1 cellular context compared by ENCODE assay signal in the genomic region with DNA sequence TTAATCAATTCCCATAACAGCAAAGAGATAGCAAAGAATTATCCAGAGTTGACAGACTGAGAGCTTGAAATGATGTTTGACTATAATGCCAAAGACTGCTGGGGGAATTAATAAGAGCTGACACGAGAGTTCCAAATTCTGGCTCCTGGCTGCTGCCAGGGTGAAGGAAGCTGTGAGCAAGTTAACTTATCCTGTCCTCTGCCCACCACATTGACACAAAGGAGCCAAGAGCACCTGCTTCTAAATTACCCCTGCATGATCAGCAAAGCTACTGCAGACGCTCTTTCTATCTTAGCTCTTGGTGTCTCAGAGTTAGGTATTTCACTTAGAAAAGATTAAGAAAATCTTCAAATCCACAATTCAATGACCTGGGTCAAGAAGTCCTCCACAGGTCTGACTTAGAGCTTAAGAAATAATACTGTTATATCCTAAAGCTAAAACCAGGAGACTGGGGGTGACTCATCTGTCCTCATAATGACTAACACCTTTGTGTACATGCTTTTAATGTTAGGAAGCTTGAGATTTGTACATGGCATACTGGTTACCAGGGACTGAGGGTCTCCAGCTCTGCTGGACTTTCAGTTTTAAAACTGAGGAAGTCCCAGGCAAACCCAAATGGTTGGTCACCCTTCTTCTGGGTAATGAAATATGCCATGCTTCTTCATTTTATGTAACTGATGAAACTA.
TF ChIP-seq lines count a peak whose summit lies in the region.

No MANE protein-coding gene starts in this region.

TF ChIP-seq in K562, 482 proteins besides CTCF, POLR2A, EP300 and RAD21:
- TF ChIP-seq GATAD2B (IDR thresholded peaks at IDR 0.05; ENCODE audit: borderline replicate concordance), result no peak
- TF ChIP-seq FOXJ2 (tag; IDR thresholded peaks at IDR 0.05), result peak; percentile 25; the same call in 1 of the 2 replicates
- no peak for TF ChIP-seq ZNF644 (tag; IDR thresholded peaks at IDR 0.05; ENCODE audit: low read depth)
- no peak for TF ChIP-seq PTTG1 (tag; IDR thresholded peaks at IDR 0.05; ENCODE audit: low read depth)
- no peak for TF ChIP-seq RBM15 (IDR thresholded peaks at IDR 0.05; ENCODE audit: insufficient read depth, low read length)
- no peak for TF ChIP-seq RCOR1 (IDR thresholded peaks at IDR 0.05; ENCODE audit: borderline replicate concordance in 1 of 2, low read depth in 2 of 2, low read length in 2 of 2)
- 0 out of 2 replicates have a peak, but pooled peaks have one; percentile 33 for TF ChIP-seq JUND (IDR thresholded peaks at IDR 0.05; ENCODE audit: borderline replicate concordance, low read depth, low read length)
- peak; percentile 45; the same call in 1 of the 3 replicates for TF ChIP-seq JUND (tag; IDR thresholded peaks at IDR 0.05; ENCODE audit: borderline replicate concordance, low read depth, low read length)
- no peak for TF ChIP-seq HNRNPH1 (optimal IDR thresholded peaks at IDR 0.05; ENCODE audit: low read depth, low read length)
- TF ChIP-seq SMC3 (conservative IDR thresholded peaks at IDR 0.05; ENCODE audit: insufficient read depth, low read depth, low read length), result no peak
- TF ChIP-seq MAZ (CRISPR knock-in tag; conservative IDR thresholded peaks at IDR 0.05 in 1 of 2, IDR thresholded peaks at IDR 0.05 in 1 of 2), result no peak
- TF ChIP-seq SMARCA4 (IDR thresholded peaks at IDR 0.05), result peak; percentile 42; the same call in 1 of the 2 replicates
- TF ChIP-seq JUN (IDR thresholded peaks at IDR 0.05; ENCODE audit: borderline replicate concordance, low read depth, low read length), result peak; percentile 67
- no peak for TF ChIP-seq JUN (CRISPR knock-in tag; IDR thresholded peaks at IDR 0.05; ENCODE audit: borderline replicate concordance)
- no peak for TF ChIP-seq NEUROD1 (IDR thresholded peaks at IDR 0.05; ENCODE audit: borderline replicate concordance, low read depth, low read length, partially characterized antibody)
- TF ChIP-seq, protein P1, sequence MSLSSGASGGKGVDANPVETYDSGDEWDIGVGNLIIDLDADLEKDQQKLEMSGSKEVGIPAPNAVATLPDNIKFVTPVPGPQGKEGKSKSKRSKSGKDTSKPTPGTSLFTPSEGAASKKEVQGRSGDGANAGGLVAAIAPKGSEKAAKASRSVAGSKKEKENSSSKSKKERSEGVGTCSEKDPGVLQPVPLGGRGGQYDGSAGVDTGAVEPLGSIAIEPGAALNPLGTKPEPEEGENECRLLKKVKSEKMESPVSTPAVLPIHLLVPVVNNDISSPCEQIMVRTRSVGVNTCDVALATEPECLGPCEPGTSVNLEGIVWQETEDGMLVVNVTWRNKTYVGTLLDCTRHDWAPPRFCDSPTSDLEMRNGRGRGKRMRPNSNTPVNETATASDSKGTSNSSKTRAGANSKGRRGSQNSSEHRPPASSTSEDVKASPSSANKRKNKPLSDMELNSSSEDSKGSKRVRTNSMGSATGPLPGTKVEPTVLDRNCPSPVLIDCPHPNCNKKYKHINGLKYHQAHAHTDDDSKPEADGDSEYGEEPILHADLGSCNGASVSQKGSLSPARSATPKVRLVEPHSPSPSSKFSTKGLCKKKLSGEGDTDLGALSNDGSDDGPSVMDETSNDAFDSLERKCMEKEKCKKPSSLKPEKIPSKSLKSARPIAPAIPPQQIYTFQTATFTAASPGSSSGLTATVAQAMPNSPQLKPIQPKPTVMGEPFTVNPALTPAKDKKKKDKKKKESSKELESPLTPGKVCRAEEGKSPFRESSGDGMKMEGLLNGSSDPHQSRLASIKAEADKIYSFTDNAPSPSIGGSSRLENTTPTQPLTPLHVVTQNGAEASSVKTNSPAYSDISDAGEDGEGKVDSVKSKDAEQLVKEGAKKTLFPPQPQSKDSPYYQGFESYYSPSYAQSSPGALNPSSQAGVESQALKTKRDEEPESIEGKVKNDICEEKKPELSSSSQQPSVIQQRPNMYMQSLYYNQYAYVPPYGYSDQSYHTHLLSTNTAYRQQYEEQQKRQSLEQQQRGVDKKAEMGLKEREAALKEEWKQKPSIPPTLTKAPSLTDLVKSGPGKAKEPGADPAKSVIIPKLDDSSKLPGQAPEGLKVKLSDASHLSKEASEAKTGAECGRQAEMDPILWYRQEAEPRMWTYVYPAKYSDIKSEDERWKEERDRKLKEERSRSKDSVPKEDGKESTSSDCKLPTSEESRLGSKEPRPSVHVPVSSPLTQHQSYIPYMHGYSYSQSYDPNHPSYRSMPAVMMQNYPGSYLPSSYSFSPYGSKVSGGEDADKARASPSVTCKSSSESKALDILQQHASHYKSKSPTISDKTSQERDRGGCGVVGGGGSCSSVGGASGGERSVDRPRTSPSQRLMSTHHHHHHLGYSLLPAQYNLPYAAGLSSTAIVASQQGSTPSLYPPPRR (CRISPR knock-in tag; IDR thresholded peaks at IDR 0.05; ENCODE audit: borderline replicate concordance), result no peak
- TF ChIP-seq, protein P2, sequence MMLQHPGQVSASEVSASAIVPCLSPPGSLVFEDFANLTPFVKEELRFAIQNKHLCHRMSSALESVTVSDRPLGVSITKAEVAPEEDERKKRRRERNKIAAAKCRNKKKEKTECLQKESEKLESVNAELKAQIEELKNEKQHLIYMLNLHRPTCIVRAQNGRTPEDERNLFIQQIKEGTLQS (IDR thresholded peaks at IDR 0.05), result peak; percentile 80
- TF ChIP-seq, protein P2 (CRISPR knock-in tag; conservative IDR thresholded peaks at IDR 0.05), result no peak
- TF ChIP-seq PHTF2 (CRISPR knock-in tag; IDR thresholded peaks at IDR 0.05), result no peak
- TF ChIP-seq PCBP1 (IDR thresholded peaks at IDR 0.05; ENCODE audit: low read depth, low read length, poor library complexity, severe bottlenecking), result no peak
- TF ChIP-seq ZNF12 (CRISPR knock-in tag; IDR thresholded peaks at IDR 0.05), result no peak
- TF ChIP-seq FOSL1 (tag; conservative IDR thresholded peaks at IDR 0.05), result peak; percentile 79
- TF ChIP-seq ARHGAP35 (IDR thresholded peaks at IDR 0.05; ENCODE audit: partially characterized antibody), result no peak
- TF ChIP-seq, protein P3, sequence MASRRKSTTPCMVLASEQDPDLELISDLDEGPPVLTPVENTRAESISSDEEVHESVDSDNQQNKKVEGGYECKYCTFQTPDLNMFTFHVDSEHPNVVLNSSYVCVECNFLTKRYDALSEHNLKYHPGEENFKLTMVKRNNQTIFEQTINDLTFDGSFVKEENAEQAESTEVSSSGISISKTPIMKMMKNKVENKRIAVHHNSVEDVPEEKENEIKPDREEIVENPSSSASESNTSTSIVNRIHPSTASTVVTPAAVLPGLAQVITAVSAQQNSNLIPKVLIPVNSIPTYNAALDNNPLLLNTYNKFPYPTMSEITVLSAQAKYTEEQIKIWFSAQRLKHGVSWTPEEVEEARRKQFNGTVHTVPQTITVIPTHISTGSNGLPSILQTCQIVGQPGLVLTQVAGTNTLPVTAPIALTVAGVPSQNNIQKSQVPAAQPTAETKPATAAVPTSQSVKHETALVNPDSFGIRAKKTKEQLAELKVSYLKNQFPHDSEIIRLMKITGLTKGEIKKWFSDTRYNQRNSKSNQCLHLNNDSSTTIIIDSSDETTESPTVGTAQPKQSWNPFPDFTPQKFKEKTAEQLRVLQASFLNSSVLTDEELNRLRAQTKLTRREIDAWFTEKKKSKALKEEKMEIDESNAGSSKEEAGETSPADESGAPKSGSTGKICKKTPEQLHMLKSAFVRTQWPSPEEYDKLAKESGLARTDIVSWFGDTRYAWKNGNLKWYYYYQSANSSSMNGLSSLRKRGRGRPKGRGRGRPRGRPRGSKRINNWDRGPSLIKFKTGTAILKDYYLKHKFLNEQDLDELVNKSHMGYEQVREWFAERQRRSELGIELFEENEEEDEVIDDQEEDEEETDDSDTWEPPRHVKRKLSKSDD (conservative IDR thresholded peaks at IDR 0.05; ENCODE audit: low read length), result no peak
- TF ChIP-seq ESRRB (CRISPR knock-in tag; IDR thresholded peaks at IDR 0.05; ENCODE audit: borderline replicate concordance), result no peak
- no peak for TF ChIP-seq ZNF239 (CRISPR knock-in tag; IDR thresholded peaks at IDR 0.05)
- TF ChIP-seq, protein P4, sequence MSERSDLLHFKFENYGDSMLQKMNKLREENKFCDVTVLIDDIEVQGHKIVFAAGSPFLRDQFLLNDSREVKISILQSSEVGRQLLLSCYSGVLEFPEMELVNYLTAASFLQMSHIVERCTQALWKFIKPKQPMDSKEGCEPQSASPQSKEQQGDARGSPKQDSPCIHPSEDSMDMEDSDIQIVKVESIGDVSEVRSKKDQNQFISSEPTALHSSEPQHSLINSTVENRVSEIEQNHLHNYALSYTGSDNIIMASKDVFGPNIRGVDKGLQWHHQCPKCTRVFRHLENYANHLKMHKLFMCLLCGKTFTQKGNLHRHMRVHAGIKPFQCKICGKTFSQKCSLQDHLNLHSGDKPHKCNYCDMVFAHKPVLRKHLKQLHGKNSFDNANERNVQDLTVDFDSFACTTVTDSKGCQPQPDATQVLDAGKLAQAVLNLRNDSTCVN (CRISPR knock-in tag; IDR thresholded peaks at IDR 0.05), result no peak
